1 cellular context compared by ENCODE assay signal in the genomic region with DNA sequence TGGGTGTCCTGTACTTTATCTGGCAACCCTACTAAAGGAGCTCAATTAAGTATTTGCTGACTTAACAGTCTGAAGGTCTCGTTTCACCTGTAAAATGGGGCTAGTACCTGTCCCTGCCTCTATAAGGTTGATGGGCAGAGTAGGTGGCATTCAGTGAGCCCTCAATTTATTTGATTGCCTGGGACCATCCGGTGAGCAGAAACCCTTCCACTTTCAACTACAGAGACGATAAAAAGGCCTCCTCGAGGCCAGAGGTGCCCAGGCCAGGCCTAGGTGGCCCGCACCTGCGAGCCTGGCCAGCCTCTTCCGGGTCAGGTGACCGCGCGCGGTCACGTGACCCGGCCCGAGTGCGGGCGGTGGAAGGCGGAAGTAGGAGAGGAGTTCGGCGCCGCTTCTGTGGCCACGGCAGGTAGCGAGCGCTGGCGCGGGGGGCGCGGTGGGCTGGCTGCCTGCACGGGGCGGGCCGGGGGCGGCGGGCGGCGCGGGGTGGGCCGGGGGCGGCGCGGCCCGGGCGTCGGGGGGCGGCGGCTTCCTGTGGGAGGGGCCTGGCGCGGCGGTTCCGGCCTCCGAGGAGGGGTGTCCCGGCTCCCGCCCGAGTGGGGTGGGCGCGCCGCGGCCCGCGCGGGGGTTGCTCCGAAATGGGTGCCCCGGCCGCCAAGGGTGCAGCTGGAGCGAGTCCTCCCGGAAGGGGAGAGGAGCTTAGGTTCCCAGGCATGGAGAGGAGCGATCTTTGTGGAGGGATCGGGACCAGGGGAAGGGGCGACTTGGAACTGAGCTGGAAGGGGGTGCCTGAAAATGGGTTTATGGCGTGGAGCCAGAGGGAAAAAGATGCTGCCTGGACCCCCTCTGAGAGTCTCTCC.
A peak's percentile ranks its signal among the peaks of the same experiment; 100 is the strongest.
TF ChIP-seq lines count a peak whose summit lies in the region.

A gene (plus strand): TSS at position 350 of the 860 bp plus-strand sequence. CDS start 24,679 bp downstream, outside the sequence.

TF ChIP-seq in K562, 482 proteins besides CTCF, POLR2A, EP300 and RAD21 (continued from another document and continues in another):
- TF ChIP-seq NONO (IDR thresholded peaks at IDR 0.05; ENCODE audit: low read depth in 2 of 2, low read length in 1 of 2) (peak in 1 of 2 experiments; percentile 62; a peak in 2 of 4 replicates), HNRNPH1 (optimal IDR thresholded peaks at IDR 0.05; ENCODE audit: low read depth, low read length) (no peak), PCBP1 (IDR thresholded peaks at IDR 0.05; ENCODE audit: low read depth, low read length, poor library complexity, severe bottlenecking) (peak; percentile 81), SPI1 (IDR thresholded peaks at IDR 0.05; ENCODE audit: borderline replicate concordance, low read depth, low read length) (0 out of 2 replicates have a peak, but pooled peaks have one; percentile 22), ELF2 (CRISPR knock-in tag; IDR thresholded peaks at IDR 0.05) (peak; percentile 99), PHF21A (IDR thresholded peaks at IDR 0.05; ENCODE audit: borderline replicate concordance, low read depth) (no peak), POLR3G (IDR thresholded peaks at IDR 0.05; ENCODE audit: extremely low read depth, insufficient read length, insufficient replicate concordance) (no peak), ZNF174 (CRISPR knock-in tag; IDR thresholded peaks at IDR 0.05) (no peak), PHTF2 (CRISPR knock-in tag; IDR thresholded peaks at IDR 0.05) (0 out of 2 replicates have a peak, but pooled peaks have one; percentile 13), NFIC (IDR thresholded peaks at IDR 0.05) (peak; percentile 77), PRPF4 (IDR thresholded peaks at IDR 0.05; ENCODE audit: insufficient read depth, low read depth, low read length, poor library complexity, severe bottlenecking) (no peak), DDX20 (tag; IDR thresholded peaks at IDR 0.05; ENCODE audit: low read depth) (no peak), RCOR1 (IDR thresholded peaks at IDR 0.05; ENCODE audit: borderline replicate concordance in 1 of 2, low read depth in 2 of 2, low read length in 2 of 2) (peak in 1 of 2 experiments; percentile 54; a peak in 1 of 4 replicates), FOXA3 (CRISPR knock-in tag; conservative IDR thresholded peaks at IDR 0.05 in 1 of 2, IDR thresholded peaks at IDR 0.05 in 1 of 2) (no peak), ZNF41 (CRISPR knock-in tag; conservative IDR thresholded peaks at IDR 0.05) (no peak), YBX1 (IDR thresholded peaks at IDR 0.05) (no peak), PTBP1 (IDR thresholded peaks at IDR 0.05; ENCODE audit: low read depth, low read length) (no peak), POLR2AphosphoS5 (IDR thresholded peaks at IDR 0.05; ENCODE audit: control insufficient read depth, insufficient read depth, low read depth, low read length) (peak; percentile 71), IRF2 (CRISPR knock-in tag; IDR thresholded peaks at IDR 0.05) (no peak), MAFF (IDR thresholded peaks at IDR 0.05; ENCODE audit: low read length) (peak; percentile 58; the same call in 1 of the 2 replicates), ZFP36 (IDR thresholded peaks at IDR 0.05; ENCODE audit: low read depth, low read length, partially characterized antibody) (no peak), TOE1 (IDR thresholded peaks at IDR 0.05; ENCODE audit: borderline replicate concordance) (peak; percentile 99), TOE1 (CRISPR knock-in tag; IDR thresholded peaks at IDR 0.05; ENCODE audit: borderline replicate concordance, low read depth) (no peak), ZC3H8 (IDR thresholded peaks at IDR 0.05) (no peak), DACH1 (IDR thresholded peaks at IDR 0.05; ENCODE audit: partially characterized antibody) (no peak), TGIF2 (CRISPR knock-in tag; IDR thresholded peaks at IDR 0.05) (no peak)
- TF ChIP-seq, protein P1, sequence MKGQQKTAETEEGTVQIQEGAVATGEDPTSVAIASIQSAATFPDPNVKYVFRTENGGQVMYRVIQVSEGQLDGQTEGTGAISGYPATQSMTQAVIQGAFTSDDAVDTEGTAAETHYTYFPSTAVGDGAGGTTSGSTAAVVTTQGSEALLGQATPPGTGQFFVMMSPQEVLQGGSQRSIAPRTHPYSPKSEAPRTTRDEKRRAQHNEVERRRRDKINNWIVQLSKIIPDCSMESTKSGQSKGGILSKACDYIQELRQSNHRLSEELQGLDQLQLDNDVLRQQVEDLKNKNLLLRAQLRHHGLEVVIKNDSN (CRISPR knock-in tag; IDR thresholded peaks at IDR 0.05): peak; percentile 95
- TF ChIP-seq, protein P2, sequence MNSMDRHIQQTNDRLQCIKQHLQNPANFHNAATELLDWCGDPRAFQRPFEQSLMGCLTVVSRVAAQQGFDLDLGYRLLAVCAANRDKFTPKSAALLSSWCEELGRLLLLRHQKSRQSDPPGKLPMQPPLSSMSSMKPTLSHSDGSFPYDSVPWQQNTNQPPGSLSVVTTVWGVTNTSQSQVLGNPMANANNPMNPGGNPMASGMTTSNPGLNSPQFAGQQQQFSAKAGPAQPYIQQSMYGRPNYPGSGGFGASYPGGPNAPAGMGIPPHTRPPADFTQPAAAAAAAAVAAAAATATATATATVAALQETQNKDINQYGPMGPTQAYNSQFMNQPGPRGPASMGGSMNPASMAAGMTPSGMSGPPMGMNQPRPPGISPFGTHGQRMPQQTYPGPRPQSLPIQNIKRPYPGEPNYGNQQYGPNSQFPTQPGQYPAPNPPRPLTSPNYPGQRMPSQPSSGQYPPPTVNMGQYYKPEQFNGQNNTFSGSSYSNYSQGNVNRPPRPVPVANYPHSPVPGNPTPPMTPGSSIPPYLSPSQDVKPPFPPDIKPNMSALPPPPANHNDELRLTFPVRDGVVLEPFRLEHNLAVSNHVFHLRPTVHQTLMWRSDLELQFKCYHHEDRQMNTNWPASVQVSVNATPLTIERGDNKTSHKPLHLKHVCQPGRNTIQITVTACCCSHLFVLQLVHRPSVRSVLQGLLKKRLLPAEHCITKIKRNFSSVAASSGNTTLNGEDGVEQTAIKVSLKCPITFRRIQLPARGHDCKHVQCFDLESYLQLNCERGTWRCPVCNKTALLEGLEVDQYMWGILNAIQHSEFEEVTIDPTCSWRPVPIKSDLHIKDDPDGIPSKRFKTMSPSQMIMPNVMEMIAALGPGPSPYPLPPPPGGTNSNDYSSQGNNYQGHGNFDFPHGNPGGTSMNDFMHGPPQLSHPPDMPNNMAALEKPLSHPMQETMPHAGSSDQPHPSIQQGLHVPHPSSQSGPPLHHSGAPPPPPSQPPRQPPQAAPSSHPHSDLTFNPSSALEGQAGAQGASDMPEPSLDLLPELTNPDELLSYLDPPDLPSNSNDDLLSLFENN (IDR thresholded peaks at IDR 0.05; ENCODE audit: low read depth in 2 of 2, low read length in 2 of 2): 0 out of 4 replicates have a peak, but pooled peaks of 1 of the 2 experiments have one; percentile 9
- TF ChIP-seq, protein P3, sequence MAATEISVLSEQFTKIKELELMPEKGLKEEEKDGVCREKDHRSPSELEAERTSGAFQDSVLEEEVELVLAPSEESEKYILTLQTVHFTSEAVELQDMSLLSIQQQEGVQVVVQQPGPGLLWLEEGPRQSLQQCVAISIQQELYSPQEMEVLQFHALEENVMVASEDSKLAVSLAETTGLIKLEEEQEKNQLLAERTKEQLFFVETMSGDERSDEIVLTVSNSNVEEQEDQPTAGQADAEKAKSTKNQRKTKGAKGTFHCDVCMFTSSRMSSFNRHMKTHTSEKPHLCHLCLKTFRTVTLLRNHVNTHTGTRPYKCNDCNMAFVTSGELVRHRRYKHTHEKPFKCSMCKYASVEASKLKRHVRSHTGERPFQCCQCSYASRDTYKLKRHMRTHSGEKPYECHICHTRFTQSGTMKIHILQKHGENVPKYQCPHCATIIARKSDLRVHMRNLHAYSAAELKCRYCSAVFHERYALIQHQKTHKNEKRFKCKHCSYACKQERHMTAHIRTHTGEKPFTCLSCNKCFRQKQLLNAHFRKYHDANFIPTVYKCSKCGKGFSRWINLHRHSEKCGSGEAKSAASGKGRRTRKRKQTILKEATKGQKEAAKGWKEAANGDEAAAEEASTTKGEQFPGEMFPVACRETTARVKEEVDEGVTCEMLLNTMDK (IDR thresholded peaks at IDR 0.05; ENCODE audit: borderline replicate concordance, insufficient read depth, low read depth, low read length, poor library complexity, severe bottlenecking): peak; percentile 57
- TF ChIP-seq, protein P4, sequence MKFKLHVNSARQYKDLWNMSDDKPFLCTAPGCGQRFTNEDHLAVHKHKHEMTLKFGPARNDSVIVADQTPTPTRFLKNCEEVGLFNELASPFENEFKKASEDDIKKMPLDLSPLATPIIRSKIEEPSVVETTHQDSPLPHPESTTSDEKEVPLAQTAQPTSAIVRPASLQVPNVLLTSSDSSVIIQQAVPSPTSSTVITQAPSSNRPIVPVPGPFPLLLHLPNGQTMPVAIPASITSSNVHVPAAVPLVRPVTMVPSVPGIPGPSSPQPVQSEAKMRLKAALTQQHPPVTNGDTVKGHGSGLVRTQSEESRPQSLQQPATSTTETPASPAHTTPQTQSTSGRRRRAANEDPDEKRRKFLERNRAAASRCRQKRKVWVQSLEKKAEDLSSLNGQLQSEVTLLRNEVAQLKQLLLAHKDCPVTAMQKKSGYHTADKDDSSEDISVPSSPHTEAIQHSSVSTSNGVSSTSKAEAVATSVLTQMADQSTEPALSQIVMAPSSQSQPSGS (CRISPR knock-in tag; IDR thresholded peaks at IDR 0.05): no peak
- TF ChIP-seq, protein P5, sequence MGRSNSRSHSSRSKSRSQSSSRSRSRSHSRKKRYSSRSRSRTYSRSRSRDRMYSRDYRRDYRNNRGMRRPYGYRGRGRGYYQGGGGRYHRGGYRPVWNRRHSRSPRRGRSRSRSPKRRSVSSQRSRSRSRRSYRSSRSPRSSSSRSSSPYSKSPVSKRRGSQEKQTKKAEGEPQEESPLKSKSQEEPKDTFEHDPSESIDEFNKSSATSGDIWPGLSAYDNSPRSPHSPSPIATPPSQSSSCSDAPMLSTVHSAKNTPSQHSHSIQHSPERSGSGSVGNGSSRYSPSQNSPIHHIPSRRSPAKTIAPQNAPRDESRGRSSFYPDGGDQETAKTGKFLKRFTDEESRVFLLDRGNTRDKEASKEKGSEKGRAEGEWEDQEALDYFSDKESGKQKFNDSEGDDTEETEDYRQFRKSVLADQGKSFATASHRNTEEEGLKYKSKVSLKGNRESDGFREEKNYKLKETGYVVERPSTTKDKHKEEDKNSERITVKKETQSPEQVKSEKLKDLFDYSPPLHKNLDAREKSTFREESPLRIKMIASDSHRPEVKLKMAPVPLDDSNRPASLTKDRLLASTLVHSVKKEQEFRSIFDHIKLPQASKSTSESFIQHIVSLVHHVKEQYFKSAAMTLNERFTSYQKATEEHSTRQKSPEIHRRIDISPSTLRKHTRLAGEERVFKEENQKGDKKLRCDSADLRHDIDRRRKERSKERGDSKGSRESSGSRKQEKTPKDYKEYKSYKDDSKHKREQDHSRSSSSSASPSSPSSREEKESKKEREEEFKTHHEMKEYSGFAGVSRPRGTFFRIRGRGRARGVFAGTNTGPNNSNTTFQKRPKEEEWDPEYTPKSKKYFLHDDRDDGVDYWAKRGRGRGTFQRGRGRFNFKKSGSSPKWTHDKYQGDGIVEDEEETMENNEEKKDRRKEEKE (IDR thresholded peaks at IDR 0.05; ENCODE audit: borderline replicate concordance in 1 of 2, control insufficient read depth in 1 of 2, low read depth in 2 of 2, low read length in 1 of 2): no peak
